ENCODE assay signal across 21 cellular contexts in genomic region chr2:110979834-110980612, GRCh38.
A peak's percentile ranks its signal among the peaks of the same experiment; 100 is the strongest.
DNase-seq lines count a peak whose midpoint lies in the region; ATAC-seq, FAIRE-seq and TF ChIP-seq lines count a peak whose summit lies in the region.
"Had no signal": no experiment of that assay in that cellular context is flagged by ENCODE, and none has a peak within 500 bp of the region (broad histone marks: within the 10 kb centered on the region; RNA-seq: fewer than 3 reads in every experiment).

No MANE protein-coding gene starts in this region.

- no peak for TF ChIP-seq POLR2A in HepG2 (IDR thresholded peaks at IDR 0.05; ENCODE audit: insufficient read depth in 1 of 2, low read depth in 2 of 2, low read length in 2 of 2)
- no peak for TF ChIP-seq POLR2A in right lobe of liver (IDR thresholded peaks at IDR 0.05)

- no peak overlapping the region for H3K4me2 ChIP-seq in HepG2 (ENCODE audit: low read depth, low read length)

- no peak for TF ChIP-seq RAD21 in HepG2 (CRISPR knock-in tag; IDR thresholded peaks at IDR 0.05)

- no peaks in the 10 kb centered on the region for H3K79me2 ChIP-seq in HepG2 (ENCODE audit: insufficient read depth, low read length)

- H3K27me3 ChIP-seq in HepG2 (ENCODE audit: control insufficient read depth in 1 of 2, insufficient read depth in 2 of 2, low read length in 2 of 2) (peaks cover 0 to 24% of the 10 kb centered on the region in 2 experiments; a peak in 2 of 5 replicates), right lobe of liver (no peaks in the 10 kb centered on the region), bronchial epithelial cell (ENCODE audit: control insufficient read depth, insufficient read depth, low read length) (peaks cover 1% of the 10 kb centered on the region), foreskin keratinocyte (peaks cover 29% of the 10 kb centered on the region)
- H3K27me3 ChIP-seq: suprapubic skin had no signal

- H4K20me1 ChIP-seq in HepG2 (ENCODE audit: insufficient read depth, low read length) = no peaks in the 10 kb centered on the region

- no peaks in the 10 kb centered on the region for H3K4me1 ChIP-seq in HepG2 (ENCODE audit: insufficient read depth, low read length)
- H3K4me1 ChIP-seq in right lobe of liver = no peaks in the 10 kb centered on the region
- no peaks in the 10 kb centered on the region for H3K4me1 ChIP-seq in foreskin keratinocyte
- H3K4me1 ChIP-seq: SJSA1, suprapubic skin had no signal

- no peak for TF ChIP-seq CTCF in HepG2 (CRISPR knock-in tag; IDR thresholded peaks at IDR 0.05)
- TF ChIP-seq CTCF in right lobe of liver (IDR thresholded peaks at IDR 0.05) = no peak
- no peak for TF ChIP-seq CTCF in bronchial epithelial cell (IDR thresholded peaks at IDR 0.05; ENCODE audit: insufficient read depth, low read length, severe bottlenecking)
- TF ChIP-seq CTCF in foreskin keratinocyte (conservative IDR thresholded peaks at IDR 0.05) = no peak

- no peak overlapping the region for H3K4me3 ChIP-seq in HepG2 (replicated peaks in 1 of 3; ENCODE audit: insufficient read depth in 1 of 3, low read depth in 2 of 3, low read length in 3 of 3)
- H3K4me3 ChIP-seq in right lobe of liver = no peak overlapping the region
- H3K4me3 ChIP-seq in bronchial epithelial cell (ENCODE audit: low read depth, low read length) = no peak overlapping the region
- H3K4me3 ChIP-seq: SJSA1, suprapubic skin had no signal

- no peaks in the 10 kb centered on the region for H3K9me3 ChIP-seq in HepG2 (ENCODE audit: low read length)
- H3K9me3 ChIP-seq in right lobe of liver = no peaks in the 10 kb centered on the region
- H3K9me3 ChIP-seq: SJSA1, suprapubic skin had no signal

- CTCF ChIA-PET in HepG2 (lab: Yijun Ruan, JAX; ENCODE audit: low intra/inter-chr PET ratio, low total read pairs) = no interaction called here

- BruUV-seq in HepG2 (replicated peaks; lab: Mats Ljungman, UMichigan) = no TSS peak

- ATAC-seq in HepG2 (peak; percentile 44; the same call in 2 of the 3 replicates), right lobe of liver (no peak), GM19395 (IDR thresholded peaks at IDR 0.05; ENCODE audit: unreplicated experiment) (no peak), foreskin keratinocyte (no peak)
- ATAC-seq: activated CD8-positive, alpha-beta T cell treated with anti-CD3 and anti-CD28 coated beads, Interleukin-2, amount 10 ng/mL, durations not matched to agents 7 days and 5 days; activated T-cell treated with anti-CD3 and anti-CD28 coated beads, Interleukin-2, amount 50 U/mL, for 4 hours; HCT116 had no signal

- DNase-seq in HepG2 (ENCODE audit: low spot score) = no peak
- no peak for DNase-seq in right lobe of liver
- DNase-seq in NCI-H2107 (lab: John Stamatoyannopoulos, UW) = peak; percentile 67
- peak; percentile 5 for DNase-seq in bronchial epithelial cell (ENCODE audit: low read depth)
- DNase-seq in foreskin keratinocyte = no peak
- no peak for DNase-seq in activated CD4-positive, alpha-beta T cell treated with anti-CD3 and anti-CD28 coated beads, Interleukin-2, amount 50 U/mL, for 4 hours
- no peak for DNase-seq in T-helper 2 cell
- DNase-seq: activated CD8-positive, alpha-beta T cell treated with anti-CD3 and anti-CD28 coated beads, Interleukin-2, amount 10 ng/mL, durations not matched to agents 7 days and 5 days; activated naive CD4-positive, alpha-beta T cell treated with anti-CD3 and anti-CD28 coated beads, Interleukin-2, amount 10 ng/mL, durations not matched to agents 7 days and 5 days; activated T-cell treated with anti-CD3 and anti-CD28 coated beads, Interleukin-2, amount 50 U/mL, for 4 hours; aorta; CD4-positive, CD25-positive, alpha-beta regulatory T cell; effector CD4-positive, alpha-beta T cell; glutamatergic neuron; midbrain; NCI-H2171; stimulated activated CD8-positive, alpha-beta memory T cell treated with anti-CD3 and anti-CD28 coated beads, Interleukin-4, amount 100 ng/mL, for 48 hours had no signal

- H3K27ac ChIP-seq in HepG2 (ENCODE audit: extremely low read length, insufficient read depth, low read length) (no peak overlapping the region), right lobe of liver (no peak overlapping the region), foreskin keratinocyte (no peak overlapping the region)
- H3K27ac ChIP-seq: SJSA1, suprapubic skin had no signal

- H3K36me3 ChIP-seq in HepG2 (replicated peaks in 1 of 2; ENCODE audit: control insufficient read depth in 1 of 2, insufficient read depth in 2 of 2, low read length in 2 of 2) (no peaks in the 10 kb centered on the region), right lobe of liver (no peaks in the 10 kb centered on the region), bronchial epithelial cell (ENCODE audit: control insufficient read depth, insufficient read depth, low read length) (no peaks in the 10 kb centered on the region)
- H3K36me3 ChIP-seq: SJSA1, suprapubic skin had no signal

- no peak overlapping the region for H2AFZ ChIP-seq in HepG2 (ENCODE audit: low read length)

- no peak overlapping the region for H3K9ac ChIP-seq in HepG2 (ENCODE audit: insufficient read depth, low read depth, low read length)

- FAIRE-seq in HepG2 (lab: Jason Lieb, UNC) (no peak), bronchial epithelial cell (lab: Jason Lieb, UNC) (no peak)

- in situ Hi-C loops in HepG2 (cut with HindIII; ENCODE audit: extremely low pct_ligation_motif_present, low pct_unique_long_range_greater_than_20kb) = no loop called here

- POLR2A ChIA-PET in HepG2 (lab: Yijun Ruan, JAX) = no interaction called here

- 36% methylated on average over 7 of the region's 8 CpGs for WGBS in HepG2 (ENCODE audit: low lambda C conversion rate)
- 91% methylated on average over 7 of the region's 8 CpGs for WGBS in right lobe of liver (ENCODE audit: insufficient coverage, low coverage, low lambda C conversion rate, missing lambda C conversion rate)

- TF ChIP-seq EP300 in HepG2 (IDR thresholded peaks at IDR 0.05; ENCODE audit: low read depth in 2 of 2, low read length in 2 of 2) (no peak), HepG2 (CRISPR knock-in tag; IDR thresholded peaks at IDR 0.05; ENCODE audit: borderline replicate concordance) (no peak)

- intact Hi-C loops in HepG2 (cut with micrococcal nuclease; ENCODE audit: unreplicated experiment) (no loop called here), right lobe of liver (cut with DNase I) (no loop called here)

TF ChIP-seq in HepG2, 621 proteins besides CTCF, POLR2A, EP300 and RAD21 (continues in another document):
- TF ChIP-seq BCL3 (CRISPR knock-in tag; IDR thresholded peaks at IDR 0.05) (no peak), CEBPB (IDR thresholded peaks at IDR 0.05; ENCODE audit: borderline replicate concordance, low read depth, low read length) (no peak), KLF13 (CRISPR knock-in tag; IDR thresholded peaks at IDR 0.05) (no peak), SMAD9 (CRISPR knock-in tag; IDR thresholded peaks at IDR 0.05) (no peak), POLR2G (IDR thresholded peaks at IDR 0.05; ENCODE audit: low read depth, low read length) (no peak), ATF4 (CRISPR knock-in tag; IDR thresholded peaks at IDR 0.05) (no peak), ZBTB7B (CRISPR knock-in tag; IDR thresholded peaks at IDR 0.05) (no peak), HMGA1 (CRISPR knock-in tag; conservative IDR thresholded peaks at IDR 0.05) (no peak), PTBP1 (IDR thresholded peaks at IDR 0.05; ENCODE audit: low read depth, low read length, poor library complexity, severe bottlenecking) (no peak), CERS6 (CRISPR knock-in tag; IDR thresholded peaks at IDR 0.05) (no peak), ATM (IDR thresholded peaks at IDR 0.05; ENCODE audit: borderline replicate concordance) (no peak), ZNF234 (CRISPR knock-in tag; conservative IDR thresholded peaks at IDR 0.05) (no peak), ZNF280B (CRISPR knock-in tag; IDR thresholded peaks at IDR 0.05; ENCODE audit: borderline replicate concordance) (no peak), JUN (CRISPR knock-in tag; IDR thresholded peaks at IDR 0.05) (no peak), NFKBIZ (CRISPR knock-in tag; IDR thresholded peaks at IDR 0.05) (no peak), BRCA1 (CRISPR knock-in tag; IDR thresholded peaks at IDR 0.05) (no peak)

Comparison
In these comparisons a context has a peak if more than half of its experiments do, and no peak if none do; other contexts are left out.
1. DNase-seq: peak in NCI-H2107 (single experiment) and bronchial epithelial cell (single experiment); none in HepG2 (single experiment), right lobe of liver (0 of 3), foreskin keratinocyte (0 of 2), activated CD4-positive, alpha-beta T cell treated with anti-CD3 and anti-CD28 coated beads, Interleukin-2, amount 50 U/mL, for 4 hours (0 of 2) and T-helper 2 cell (0 of 5).